11 cellular contexts compared by ENCODE assay signal in the genomic region with DNA sequence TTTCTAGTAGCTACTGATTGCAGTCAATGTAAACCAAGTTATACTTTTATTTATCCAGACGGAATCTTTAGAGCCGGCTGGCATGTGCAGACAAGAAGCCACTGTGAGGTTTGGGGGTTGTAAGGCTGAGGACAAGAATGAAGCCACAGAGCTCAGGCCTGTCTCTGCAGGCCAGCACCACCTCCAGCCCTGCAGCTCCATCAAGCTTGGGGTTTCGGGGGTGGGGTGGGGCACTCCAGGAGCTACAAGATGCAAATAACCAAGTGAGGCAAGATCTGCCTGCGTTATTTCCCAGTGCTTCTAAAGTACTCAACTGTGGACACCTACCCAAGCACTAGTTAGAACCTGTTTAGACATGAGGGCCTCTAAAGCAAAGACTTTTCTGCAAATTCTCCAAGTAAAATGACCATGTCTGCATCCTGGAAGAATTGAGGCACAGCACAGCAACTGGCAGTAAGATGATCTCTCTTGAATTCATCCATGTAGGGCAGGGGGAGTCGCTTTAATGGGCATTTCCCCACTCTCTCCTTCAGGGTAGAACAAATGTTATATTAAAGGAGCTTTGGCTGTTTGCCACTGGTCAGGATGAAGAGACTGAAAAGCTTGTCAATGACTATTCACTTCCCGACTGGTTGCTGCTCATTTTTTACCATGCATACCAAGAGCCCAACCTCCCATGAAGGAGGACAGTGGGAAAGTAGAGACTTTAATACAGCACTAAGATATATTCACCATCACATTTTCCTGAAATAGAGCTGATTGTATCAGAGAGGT.
DNase-seq lines count a peak whose midpoint lies in the region; ATAC-seq, FAIRE-seq and TF ChIP-seq lines count a peak whose summit lies in the region.
"Had no signal": no experiment of that assay in that cellular context is flagged by ENCODE, and none has a peak within 500 bp of the region (broad histone marks: within the 10 kb centered on the region; RNA-seq: fewer than 3 reads in every experiment).

No MANE protein-coding gene starts in this region.

- H3K36me3 ChIP-seq in prostate gland: no peaks in the 10 kb centered on the region

- no peak for FAIRE-seq in frontal cortex (lab: Jason Lieb, UNC)

- 31% methylated on average over 6 of the region's 6 CpGs for WGBS in prostate gland

- H3K4me1 ChIP-seq in prostate gland (replicated peaks): peaks cover 5% of the 10 kb centered on the region

- H3K9me3 ChIP-seq in prostate gland: no peaks in the 10 kb centered on the region

- peak overlapping the region; percentile 53 to 64 for H3K27ac ChIP-seq in prostate gland

- intact Hi-C loops in prostate gland (cut with DNase I): no loop called here

- no peak overlapping the region for H3K4me3 ChIP-seq in prostate gland

- ATAC-seq in GM18907 (IDR thresholded peaks at IDR 0.05; ENCODE audit: unreplicated experiment) (peak; percentile 62), HG03565 (IDR thresholded peaks at IDR 0.05; ENCODE audit: unreplicated experiment) (peak; percentile 48), HG03108 (IDR thresholded peaks at IDR 0.05; ENCODE audit: unreplicated experiment) (no peak)

- TF ChIP-seq POLR2A in prostate gland (IDR thresholded peaks at IDR 0.05): no peak

- no peak for TF ChIP-seq CTCF in prostate gland (IDR thresholded peaks at IDR 0.05)

- DNase-seq in cerebellar cortex (ENCODE audit: low spot score): peak; percentile 23
- peak; percentile 82 for DNase-seq in prostate gland (ENCODE audit: low spot score)
- no peak for DNase-seq in frontal cortex (ENCODE audit: low spot score in 2 of 2)
- DNase-seq in epidermal melanocyte (ENCODE audit: insufficient read length, low spot score): no peak
- no peak for DNase-seq in NCI-H128 (lab: John Stamatoyannopoulos, UW; ENCODE audit: unreplicated experiment)
- DNase-seq: activated gamma-delta T cell treated with Interleukin-2 at 50 U/mL for 16 hours, MM.1S, natural killer cell had no signal

- no peaks in the 10 kb centered on the region for H3K27me3 ChIP-seq in prostate gland (replicated peaks; ENCODE audit: insufficient read depth)

Comparison
In these comparisons a context has a peak if more than half of its experiments do, and no peak if none do; other contexts are left out.
1. DNase-seq: peak in cerebellar cortex (single experiment) and prostate gland (single experiment); none in frontal cortex (0 of 2), epidermal melanocyte (single experiment) and NCI-H128 (single experiment).